In the genomic region with DNA sequence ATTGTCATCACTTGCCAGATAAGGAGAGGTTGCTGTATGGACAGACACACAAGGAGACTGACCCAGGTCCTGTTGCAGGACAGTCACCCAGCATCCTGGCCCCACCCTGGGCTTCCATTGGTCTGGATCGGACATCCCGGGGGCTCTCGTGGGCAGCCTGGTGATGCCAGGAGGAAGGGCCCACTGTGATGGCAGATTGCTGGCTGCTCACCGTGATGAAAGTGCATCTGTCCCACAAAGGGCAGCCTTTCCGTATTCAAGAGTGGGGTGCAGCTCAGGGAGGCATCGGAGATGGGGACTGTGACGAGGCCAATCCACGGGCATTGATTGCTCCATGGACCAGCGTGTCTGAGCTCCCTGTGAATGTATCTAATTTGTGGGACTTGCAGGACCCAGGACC, we compare ENCODE assay signal across 27 cellular contexts.
"Had no signal": no experiment of that assay in that cellular context is flagged by ENCODE, and none has a peak within 500 bp of the region (broad histone marks: within the 10 kb centered on the region; RNA-seq: fewer than 3 reads in every experiment).

No MANE protein-coding gene starts in this region.

- ATAC-seq: activated CD8-positive, alpha-beta memory T cell treated with anti-CD3 and anti-CD28 coated beads, Interleukin-2, amount 10 ng/mL, durations not matched to agents 7 days and 5 days; K562; Panc1 had no signal

- H3K4me3 ChIP-seq: cardiac muscle cell, K562 had no signal

- H3K27me3 ChIP-seq: cardiac muscle cell had no signal

- H3K27ac Mint-ChIP-seq: activated CD8-positive, alpha-beta memory T cell treated with anti-CD3 and anti-CD28 coated beads, Interleukin-2, amount 10 ng/mL, durations not matched to agents 7 days and 5 days; activated naive CD8-positive, alpha-beta T cell; activated T-cell treated with anti-CD3 and anti-CD28 coated beads, Interleukin-2, amount 50 U/mL, for 24 hours; activated T-helper 1 cell treated with anti-CD3 and anti-CD28 coated beads, Interleukin-12 subunit alpha, Interleukin-12 subunit beta, Interleukin-2, Interleukin-4 antibody, amounts not matched to agents 30 ng/mL and 10 ng/mL and 1 ng/mL, durations not matched to agents 14 hours and 24 hours and 36 hours; T-helper 1 cell treated with Interleukin-12 subunit alpha and Interleukin-12 subunit beta and Interleukin-4 antibody, amounts not matched to agents 30 μg/mL and 1 μg/mL, for 36 hours had no signal

- H3K27me3 Mint-ChIP-seq: activated CD8-positive, alpha-beta memory T cell treated with anti-CD3 and anti-CD28 coated beads, Interleukin-2, amount 10 ng/mL, durations not matched to agents 7 days and 5 days; activated naive CD8-positive, alpha-beta T cell; activated T-cell treated with anti-CD3 and anti-CD28 coated beads, Interleukin-2, amount 50 U/mL, for 24 hours had no signal

- DNase-seq: activated CD4-positive, alpha-beta T cell treated with anti-CD3 and anti-CD28 coated beads for 48 hours; activated CD4-positive, alpha-beta T cell treated with anti-CD3 and anti-CD28 coated beads, Interleukin-2, amount 50 U/mL, for 4 hours; activated CD4-positive, CD25-positive, alpha-beta regulatory T cell treated with anti-CD3 and anti-CD28 coated beads, Interleukin-2, amount 50 U/mL, for 72 hours; activated CD8-positive, alpha-beta memory T cell treated with anti-CD3 and anti-CD28 coated beads, Interleukin-2, amount 10 ng/mL, durations not matched to agents 7 days and 5 days; activated effector memory CD4-positive, alpha-beta T cell treated with anti-CD3 and anti-CD28 coated beads, Interleukin-2, amount 50 U/mL, for 16 hours; activated naive CD4-positive, alpha-beta T cell treated with Interleukin-2 at 50 U/mL for 16 hours; activated T-cell treated with anti-CD3 and anti-CD28 coated beads, Interleukin-2, amount 50 U/mL, for 24 hours; brain microvascular endothelial cell; Karpas-422; MM.1S; NCI-H1105; NCI-H1436; NCI-H1694 treated with DMSO at 0.1 percent for 48 hours; NCI-H2029 treated with DMSO at 0.1 percent for 48 hours; NCI-H345; NCI-H510A; NCI-H526 treated with DMSO at 0.1 percent for 48 hours; NCI-H82; OCI-M1; RPMI8226; SHP77 treated with DMSO at 0.1 percent for 48 hours had no signal

- H3K36me3 ChIP-seq: brain microvascular endothelial cell, cardiac muscle cell had no signal

- H3K36me3 Mint-ChIP-seq: activated CD8-positive, alpha-beta memory T cell treated with anti-CD3 and anti-CD28 coated beads, Interleukin-2, amount 10 ng/mL, durations not matched to agents 7 days and 5 days had no signal

- H3K9me3 Mint-ChIP-seq: activated T-cell treated with anti-CD3 and anti-CD28 coated beads, Interleukin-2, amount 50 U/mL, for 24 hours; activated T-helper 1 cell treated with anti-CD3 and anti-CD28 coated beads, Interleukin-12 subunit alpha, Interleukin-12 subunit beta, Interleukin-2, Interleukin-4 antibody, amounts not matched to agents 30 ng/mL and 10 ng/mL and 1 ng/mL, durations not matched to agents 14 hours and 24 hours and 36 hours; T-helper 1 cell treated with Interleukin-12 subunit alpha and Interleukin-12 subunit beta and Interleukin-4 antibody, amounts not matched to agents 30 μg/mL and 1 μg/mL, for 36 hours had no signal

- H3K4me3 Mint-ChIP-seq: activated CD8-positive, alpha-beta memory T cell treated with anti-CD3 and anti-CD28 coated beads, Interleukin-2, amount 10 ng/mL, durations not matched to agents 7 days and 5 days; activated naive CD8-positive, alpha-beta T cell; activated T-cell treated with anti-CD3 and anti-CD28 coated beads, Interleukin-2, amount 50 U/mL, for 24 hours; activated T-helper 1 cell treated with anti-CD3 and anti-CD28 coated beads, Interleukin-12 subunit alpha, Interleukin-12 subunit beta, Interleukin-2, Interleukin-4 antibody, amounts not matched to agents 30 ng/mL and 10 ng/mL and 1 ng/mL, durations not matched to agents 14 hours and 24 hours and 36 hours; T-helper 1 cell treated with Interleukin-12 subunit alpha and Interleukin-12 subunit beta and Interleukin-4 antibody, amounts not matched to agents 30 μg/mL and 1 μg/mL, for 36 hours had no signal

- H3K27ac ChIP-seq: brain microvascular endothelial cell, cardiac muscle cell had no signal
